Comparison of ENCODE assay signal across 34 cellular contexts in genomic region chr13:107576430-107576829, GRCh38.
"Had no signal": no experiment of that assay in that cellular context is flagged by ENCODE, and none has a peak within 500 bp of the region (broad histone marks: within the 10 kb centered on the region; RNA-seq: fewer than 3 reads in every experiment).

No MANE protein-coding gene starts in this region.

- H3K36me3 Mint-ChIP-seq: activated CD4-positive, alpha-beta memory T cell treated with anti-CD3 and anti-CD28 coated beads for 36 hours; brain had no signal

- H3K4me3 ChIP-seq: Peyer's patch, SJSA1 had no signal

- H3K27me3 ChIP-seq: Peyer's patch, SJSA1 had no signal

- H3K27ac ChIP-seq: Peyer's patch, SJSA1, VCaP had no signal

- H3K27me3 Mint-ChIP-seq: activated B cell treated with CpG ODN at 0.5 μM for 24 hours; activated CD4-positive, alpha-beta memory T cell treated with anti-CD3 and anti-CD28 coated beads for 36 hours; activated T-cell treated with anti-CD3 and anti-CD28 coated beads, Interleukin-2, amount 50 U/mL, for 24 hours; brain had no signal

- H3K4me1 ChIP-seq: Peyer's patch had no signal

- H3K36me3 ChIP-seq: Peyer's patch, SJSA1 had no signal

- H3K27ac Mint-ChIP-seq: activated B cell treated with CpG ODN at 0.5 μM for 24 hours; activated CD4-positive, alpha-beta memory T cell treated with anti-CD3 and anti-CD28 coated beads for 36 hours; activated naive CD4-positive, alpha-beta T cell treated with anti-CD3 and anti-CD28 coated beads for 36 hours; activated naive CD4-positive, alpha-beta T cell treated with anti-CD3 and anti-CD28 coated beads, Interleukin-2, amount 50 U/mL, for 72 hours; activated T-cell treated with anti-CD3 and anti-CD28 coated beads, Interleukin-2, amount 50 U/mL, for 24 hours; activated T-helper 2 cell treated with anti-CD3 and anti-CD28 coated beads, Interferon-gamma antibody, Interleukin-2, Interleukin-4, amounts not matched to agents 10 μg/mL and 5 μg/mL and 100 μg/mL, durations not matched to agents 14 hours and 24 hours and 36 hours; brain had no signal

- H3K4me1 Mint-ChIP-seq: activated B cell treated with CpG ODN at 0.5 μM for 24 hours had no signal

- H3K9me3 ChIP-seq: Peyer's patch, SJSA1 had no signal

- H3K4me3 Mint-ChIP-seq: activated B cell treated with CpG ODN at 0.5 μM for 24 hours; activated CD4-positive, alpha-beta memory T cell treated with anti-CD3 and anti-CD28 coated beads for 36 hours; activated naive CD4-positive, alpha-beta T cell treated with anti-CD3 and anti-CD28 coated beads for 36 hours; activated T-cell treated with anti-CD3 and anti-CD28 coated beads, Interleukin-2, amount 50 U/mL, for 24 hours; brain had no signal

- DNase-seq: activated B cell treated with CpG ODN at 0.5 μM for 24 hours; activated CD4-positive, alpha-beta memory T cell treated with anti-CD3 and anti-CD28 coated beads for 36 hours; activated CD4-positive, alpha-beta T cell treated with anti-CD3 and anti-CD28 coated beads for 4 hours; activated CD4-positive, alpha-beta T cell treated with anti-CD3 and anti-CD28 coated beads, Interleukin-2, amount 50 U/mL, for 1 hour; activated CD4-positive, CD25-positive, alpha-beta regulatory T cell treated with anti-CD3 and anti-CD28 coated beads, Interleukin-2, amount 50 U/mL, for 72 hours; activated gamma-delta T cell; activated naive CD4-positive, alpha-beta T cell treated with anti-CD3 and anti-CD28 coated beads for 36 hours; activated T-cell treated with anti-CD3 and anti-CD28 coated beads, Interleukin-2, amount 50 U/mL, for 24 hours; anterior cingulate cortex; caudate nucleus; cerebellar nuclear complex; NCI-H1092 treated with DMSO at 0.1 percent for 48 hours; NCI-H1417; NCI-H146; NCI-H187; NCI-H2029 treated with DMSO at 0.1 percent for 48 hours; NCI-H2107; NCI-H2171 treated with DMSO at 0.1 percent for 48 hours; NCI-H2227 treated with DMSO at 0.1 percent for 48 hours; NCI-H446 treated with DMSO at 0.1 percent for 48 hours; NCI-H524; NCI-H69; Peyer's patch; RPMI8226; SHP77 treated with DMSO at 0.1 percent for 48 hours; SW 1271; T-helper 1 cell; T-helper 2 cell; T-helper 9 cell had no signal

- ATAC-seq: activated naive CD4-positive, alpha-beta T cell treated with anti-CD3 and anti-CD28 coated beads, Interleukin-2, amount 50 U/mL, for 72 hours had no signal
